Comparison of ENCODE assay signal across 1 cellular context in the genomic region with DNA sequence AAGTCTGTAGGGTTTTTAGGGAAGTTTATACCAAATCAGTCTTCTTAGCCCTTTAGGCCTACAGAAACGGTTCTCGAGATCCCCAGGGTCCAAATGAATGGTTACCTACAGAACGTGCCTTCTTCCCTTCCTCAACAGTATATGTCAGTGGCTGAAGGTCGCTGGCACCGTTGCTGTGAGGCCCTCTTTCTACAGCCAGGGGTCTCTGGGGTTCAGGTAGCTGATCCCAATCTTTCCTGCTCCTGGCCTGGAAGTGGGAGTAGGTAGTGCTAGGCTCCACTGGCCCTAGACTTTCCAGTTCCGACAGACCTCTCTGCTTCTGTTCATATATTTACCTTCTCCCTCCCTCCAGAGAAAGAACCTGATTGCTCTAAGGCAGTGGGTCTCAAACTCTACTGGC.
TF ChIP-seq lines count a peak whose summit lies in the region.

No MANE protein-coding gene starts in this region.

TF ChIP-seq in WTC11, 78 proteins besides CTCF, POLR2A, EP300 and RAD21 (continued from another document):
- TF ChIP-seq ESRRA (CRISPR knock-in tag; IDR thresholded peaks at IDR 0.05; ENCODE audit: borderline replicate concordance), result no peak
- TF ChIP-seq FOXP1 (CRISPR knock-in tag; IDR thresholded peaks at IDR 0.05; ENCODE audit: borderline replicate concordance), result no peak
- TF ChIP-seq, protein P1, sequence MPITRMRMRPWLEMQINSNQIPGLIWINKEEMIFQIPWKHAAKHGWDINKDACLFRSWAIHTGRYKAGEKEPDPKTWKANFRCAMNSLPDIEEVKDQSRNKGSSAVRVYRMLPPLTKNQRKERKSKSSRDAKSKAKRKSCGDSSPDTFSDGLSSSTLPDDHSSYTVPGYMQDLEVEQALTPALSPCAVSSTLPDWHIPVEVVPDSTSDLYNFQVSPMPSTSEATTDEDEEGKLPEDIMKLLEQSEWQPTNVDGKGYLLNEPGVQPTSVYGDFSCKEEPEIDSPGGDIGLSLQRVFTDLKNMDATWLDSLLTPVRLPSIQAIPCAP (CRISPR knock-in tag; IDR thresholded peaks at IDR 0.05), result no peak
- TF ChIP-seq ZNF512 (CRISPR knock-in tag; IDR thresholded peaks at IDR 0.05; ENCODE audit: borderline replicate concordance), result no peak
TF ChIP-seq in WTC11: peak in this region for 0.
